ENCODE assay signal across 13 cellular contexts in the genomic region with DNA sequence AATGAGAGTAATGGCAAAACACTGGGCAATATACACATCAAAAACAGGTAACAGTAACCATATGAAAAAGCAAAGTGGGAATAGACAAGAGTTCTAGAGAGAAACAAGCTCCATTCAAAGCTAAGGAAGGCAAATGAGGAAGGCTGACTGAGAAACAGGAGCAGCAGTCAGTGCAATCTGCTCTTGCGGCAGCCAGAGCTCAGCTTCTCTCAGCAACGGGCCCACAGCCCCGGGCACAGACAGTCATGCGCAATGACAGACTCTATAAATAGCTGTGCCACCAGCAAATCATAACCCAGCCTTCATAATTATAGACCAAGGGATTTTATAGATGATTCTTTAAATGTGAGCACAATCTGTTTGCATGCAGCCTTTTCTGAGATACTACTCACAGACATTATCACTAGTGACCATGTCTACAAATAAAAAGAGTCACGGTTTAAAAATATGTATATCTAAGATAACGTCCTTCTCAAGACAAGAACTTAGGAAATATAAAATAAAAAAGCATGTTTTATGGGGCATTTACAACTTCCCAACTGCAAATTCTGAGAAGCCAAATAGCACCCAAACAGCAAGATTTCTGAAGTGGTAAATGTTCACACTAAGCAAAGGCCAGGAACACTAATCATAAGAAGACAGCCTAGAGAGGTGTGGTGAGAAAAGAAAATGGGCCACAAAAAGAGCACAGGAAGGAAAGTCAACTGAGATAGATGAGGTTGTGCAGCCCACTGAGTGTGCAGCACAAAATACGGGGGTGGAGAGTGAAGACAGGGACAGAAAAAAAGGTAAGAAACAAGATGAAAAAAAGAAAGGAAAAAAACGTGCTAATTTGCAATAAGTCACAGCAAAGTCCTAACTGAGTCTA. TPM values are rescaled to one million over a fixed set of nuclear protein-coding genes. Genes with fewer than 3 reads are reported as not detected.
DNase-seq lines count a peak whose midpoint lies in the region; ATAC-seq lines count a peak whose summit lies in the region.
"Had no signal": no experiment of that assay in that cellular context is flagged by ENCODE, and none has a peak within 500 bp of the region (broad histone marks: within the 10 kb centered on the region; RNA-seq: fewer than 3 reads in every experiment).

No MANE protein-coding gene starts in this region.

- H3K9me3 Mint-ChIP-seq in immature natural killer cell: no peaks in the 10 kb centered on the region
- H3K9me3 Mint-ChIP-seq: activated T-cell treated with anti-CD3 and anti-CD28 coated beads, Interleukin-2, amount 50 U/mL, for 72 hours; T-helper 1 cell treated with Interleukin-12 subunit alpha and Interleukin-12 subunit beta and Interleukin-4 antibody, amounts not matched to agents 30 μg/mL and 1 μg/mL, for 36 hours had no signal

- H3K36me3 Mint-ChIP-seq in immature natural killer cell: no peaks in the 10 kb centered on the region

- no peak for ATAC-seq in GM19455 (IDR thresholded peaks at IDR 0.05; ENCODE audit: unreplicated experiment)
- ATAC-seq: activated T-cell treated with anti-CD3 and anti-CD28 coated beads, Interleukin-2, amount 50 U/mL, for 72 hours; left lobe of liver had no signal

- peak overlapping the region; percentile 11 for H3K27ac ChIP-seq in substantia nigra (ENCODE audit: low read depth, low read length, poor library complexity, severe bottlenecking)

- H3K27me3 Mint-ChIP-seq in immature natural killer cell (ENCODE audit: low read depth in 3 of 3): no peaks in the 10 kb centered on the region

- no peak overlapping the region for H3K4me3 Mint-ChIP-seq in immature natural killer cell
- H3K4me3 Mint-ChIP-seq: activated T-cell treated with anti-CD3 and anti-CD28 coated beads, Interleukin-2, amount 50 U/mL, for 72 hours; T-helper 1 cell treated with Interleukin-12 subunit alpha and Interleukin-12 subunit beta and Interleukin-4 antibody, amounts not matched to agents 30 μg/mL and 1 μg/mL, for 36 hours had no signal

- no peak overlapping the region for H3K27ac Mint-ChIP-seq in immature natural killer cell
- H3K27ac Mint-ChIP-seq: activated T-cell treated with anti-CD3 and anti-CD28 coated beads, Interleukin-2, amount 50 U/mL, for 72 hours; T-helper 1 cell treated with Interleukin-12 subunit alpha and Interleukin-12 subunit beta and Interleukin-4 antibody, amounts not matched to agents 30 μg/mL and 1 μg/mL, for 36 hours had no signal

- H3K4me1 Mint-ChIP-seq in immature natural killer cell: no peaks in the 10 kb centered on the region

- peak; percentile 12 for DNase-seq in SIG-M5 treated with dmso at 0.1 percent for 504 hours (lab: John Stamatoyannopoulos, UW; ENCODE audit: unreplicated experiment)
- no peak for DNase-seq in SIG-M5 (lab: John Stamatoyannopoulos, UW)
- peak; percentile 75 for DNase-seq in NCI-H2227 (lab: John Stamatoyannopoulos, UW; ENCODE audit: unreplicated experiment)
- peak; percentile 26 for DNase-seq in fibroblast of gingiva (ENCODE audit: low read depth)
- DNase-seq in substantia nigra (lab: John Stamatoyannopoulos, UW): peak in 32 of 49 donors; percentile 6 to 77 (median 41)
- no peak for DNase-seq in immature natural killer cell
- no peak for DNase-seq in HuH-7 (ENCODE audit: low spot score)
- DNase-seq: activated T-cell treated with anti-CD3 and anti-CD28 coated beads, Interleukin-2, amount 50 U/mL, for 72 hours; dermis blood vessel endothelial cell; MG63 had no signal

RNA-seq across cellular contexts. Expression of a gene that starts 39.9 kb away (rescaled TPM):
- polyA plus RNA-seq in immature natural killer cell: under 1 TPM in 2 of 3 donors, not detected in 1; 0.29 to 0.73 TPM

Comparison
In these comparisons a context has a peak if more than half of its experiments do, and no peak if none do; other contexts are left out.
1. DNase-seq: peak in SIG-M5 treated with dmso at 0.1 percent for 504 hours (single experiment), NCI-H2227 (single experiment), fibroblast of gingiva (single experiment) and substantia nigra (32 of 49); none in SIG-M5 (single experiment), immature natural killer cell (0 of 3) and HuH-7 (single experiment).